8 cellular contexts compared by ENCODE assay signal in the genomic region with DNA sequence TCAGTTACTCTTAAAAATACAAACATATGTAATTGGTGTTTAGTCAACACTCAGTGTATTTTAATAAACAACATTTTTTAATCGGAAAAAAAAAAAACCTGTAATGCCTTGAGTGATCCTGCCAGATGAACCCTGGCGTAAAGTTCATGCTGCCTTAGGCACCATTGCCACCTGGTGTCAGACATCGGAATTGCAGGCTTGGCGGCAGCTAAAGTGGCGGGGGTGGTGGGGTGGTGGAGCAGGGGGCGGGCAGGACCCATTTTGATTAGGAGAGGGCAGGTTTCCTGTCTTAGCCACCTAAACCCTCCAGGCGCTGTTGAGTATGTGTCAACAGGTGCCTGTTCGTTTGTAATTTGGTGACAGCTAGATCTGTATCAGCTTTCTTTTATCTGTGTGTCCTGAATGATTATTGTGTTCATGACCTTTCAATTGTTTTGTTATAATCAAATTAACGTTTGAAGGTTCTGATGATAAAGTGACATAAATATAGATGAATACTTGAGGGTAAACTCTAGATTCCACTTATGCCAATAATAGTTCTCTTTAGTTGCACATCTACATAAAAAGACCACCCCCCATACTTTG.
DNase-seq lines count a peak whose midpoint lies in the region; TF ChIP-seq lines count a peak whose summit lies in the region.

No MANE protein-coding gene starts in this region.

- DNase-seq in GM03348 (ENCODE audit: low spot score) (peak; percentile 42), fibroblast of villous mesenchyme (ENCODE audit: low read depth) (peak; percentile 53), GDM1 (lab: John Stamatoyannopoulos, UW) (no peak), DMS153 treated with DMSO at 0.1 percent for 48 hours (lab: John Stamatoyannopoulos, UW; ENCODE audit: unreplicated experiment) (no peak), NCI-H1417 treated with DMSO at 0.1 percent for 48 hours (lab: John Stamatoyannopoulos, UW) (no peak)
- DNase-seq in activated CD8-positive, alpha-beta memory T cell treated with anti-CD3 and anti-CD28 coated beads for 24 hours, result peak; percentile 75
- DNase-seq in stimulated activated CD4-positive, alpha-beta T cell treated with anti-CD3 and anti-CD28 coated beads, Interleukin-15, amount 100 ng/mL, for 48 hours (ENCODE audit: low read depth in 2 of 2), result peak; percentile 13 to 38

- H3K4me3 ChIP-seq in fibroblast of villous mesenchyme (ENCODE audit: low read depth, low read length), result no peak overlapping the region

- peak; percentile 97 for TF ChIP-seq CTCF in LNCAP (IDR thresholded peaks at IDR 0.05)
- TF ChIP-seq CTCF in fibroblast of villous mesenchyme (IDR thresholded peaks at IDR 0.05; ENCODE audit: insufficient read depth, low read depth, low read length), result peak; percentile 93

Comparison
In these comparisons a context has a peak if more than half of its experiments do, and no peak if none do; other contexts are left out.
1. DNase-seq: peak in GM03348 (single experiment), activated CD8-positive, alpha-beta memory T cell treated with anti-CD3 and anti-CD28 coated beads for 24 hours (single experiment), fibroblast of villous mesenchyme (single experiment) and stimulated activated CD4-positive, alpha-beta T cell treated with anti-CD3 and anti-CD28 coated beads, Interleukin-15, amount 100 ng/mL, for 48 hours (2 of 2); none in GDM1 (single experiment), DMS153 treated with DMSO at 0.1 percent for 48 hours (single experiment) and NCI-H1417 treated with DMSO at 0.1 percent for 48 hours (single experiment).